ENCODE assay signal across 18 cellular contexts in the genomic region with DNA sequence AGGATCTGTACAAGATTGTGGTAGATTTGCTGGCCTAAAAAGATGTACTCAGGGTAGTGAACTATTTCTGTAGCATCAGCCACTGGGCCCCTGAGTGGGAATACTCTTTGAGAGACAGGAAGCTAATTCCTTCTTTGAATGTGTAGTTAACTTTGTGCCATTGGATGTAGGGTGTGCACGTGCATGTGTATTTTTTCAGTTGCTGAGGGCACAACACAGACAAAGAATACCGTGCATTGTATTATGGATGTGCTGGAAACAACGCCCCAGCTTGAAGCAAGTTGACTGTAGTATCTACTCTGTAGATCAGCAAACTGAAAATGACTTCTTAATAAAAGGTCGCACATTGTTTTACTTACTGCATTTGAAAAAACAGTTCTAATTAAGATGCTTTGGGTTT. TPM values are rescaled to one million over a fixed set of nuclear protein-coding genes. Genes with fewer than 3 reads are reported as not detected.
DNase-seq lines count a peak whose midpoint lies in the region; FAIRE-seq and TF ChIP-seq lines count a peak whose summit lies in the region.
"Had no signal": no experiment of that assay in that cellular context is flagged by ENCODE, and none has a peak within 500 bp of the region (broad histone marks: within the 10 kb centered on the region; RNA-seq: fewer than 3 reads in every experiment).

No MANE protein-coding gene starts in this region.

- no peaks in the 10 kb centered on the region for H3K9me3 Mint-ChIP-seq in MCF 10A (ENCODE audit: unreplicated experiment)
- no peaks in the 10 kb centered on the region for H3K9me3 Mint-ChIP-seq in activated CD4-positive, alpha-beta memory T cell treated with anti-CD3 and anti-CD28 coated beads, Interleukin-2, amount 10 ng/mL, durations not matched to agents 7 days and 5 days
- H3K9me3 Mint-ChIP-seq: stimulated activated naive CD8-positive, alpha-beta T cell treated with anti-CD3 and anti-CD28 coated beads, Interleukin-15, amount 100 ng/mL, for 72 hours had no signal

- FAIRE-seq in HTR-8/SVneo (lab: Jason Lieb, UNC): peak; percentile 23

- no peak for TF ChIP-seq EP300 in suprapubic skin (IDR thresholded peaks at IDR 0.05)

- no peak overlapping the region for H3K56ac ChIP-seq in mesendoderm (ENCODE audit: low read length)

- no peak overlapping the region for H3K4me2 ChIP-seq in mesendoderm (ENCODE audit: low read length)

- H3K4ac ChIP-seq in mesendoderm (ENCODE audit: low read depth, low read length): no peak overlapping the region

- H3K79me1 ChIP-seq in mesendoderm (ENCODE audit: low read length): peaks cover 11% of the 10 kb centered on the region

- no peak for TF ChIP-seq POLR2A in suprapubic skin (IDR thresholded peaks at IDR 0.05)
- TF ChIP-seq POLR2A in spleen (IDR thresholded peaks at IDR 0.05): no peak

- no peak overlapping the region for H4K5ac ChIP-seq in mesendoderm (ENCODE audit: low read length)

- peaks cover 35% of the 10 kb centered on the region for H3K36me3 Mint-ChIP-seq in MCF 10A (ENCODE audit: insufficient read depth, unreplicated experiment)
- H3K36me3 Mint-ChIP-seq in activated CD4-positive, alpha-beta memory T cell treated with anti-CD3 and anti-CD28 coated beads, Interleukin-2, amount 10 ng/mL, durations not matched to agents 7 days and 5 days (ENCODE audit: low read depth): no peaks in the 10 kb centered on the region

- TF ChIP-seq CTCF in MCF 10A (IDR thresholded peaks at IDR 0.05; ENCODE audit: unreplicated experiment) (no peak), suprapubic skin (IDR thresholded peaks at IDR 0.05) (no peak), spleen (IDR thresholded peaks at IDR 0.05 in 8 of 11, conservative IDR thresholded peaks at IDR 0.05 in 3 of 11) (no peak)

- H3K4me1 ChIP-seq in mesendoderm (ENCODE audit: control insufficient read depth, low read depth, low read length) (peaks cover 48% of the 10 kb centered on the region), suprapubic skin (peaks cover 83% of the 10 kb centered on the region), spleen (peaks cover 7 to 88% (median 55%) of the 10 kb centered on the region in 6 donors)

- peak overlapping the region; percentile 74 for H2BK15ac ChIP-seq in mesendoderm (replicated peaks; ENCODE audit: low read depth)

- no peak overlapping the region for H3K18ac ChIP-seq in mesendoderm (ENCODE audit: low read length)

- peaks cover 81% of the 10 kb centered on the region for H3K79me2 ChIP-seq in mesendoderm (ENCODE audit: control insufficient read depth, insufficient read depth, low read length)

- H3K4me3 Mint-ChIP-seq in MCF 10A (ENCODE audit: unreplicated experiment): peak overlapping the region; percentile 50
- no peak overlapping the region for H3K4me3 Mint-ChIP-seq in activated CD4-positive, alpha-beta memory T cell treated with anti-CD3 and anti-CD28 coated beads, Interleukin-2, amount 10 ng/mL, durations not matched to agents 7 days and 5 days
- H3K4me3 Mint-ChIP-seq: stimulated activated naive CD8-positive, alpha-beta T cell treated with anti-CD3 and anti-CD28 coated beads, Interleukin-15, amount 100 ng/mL, for 72 hours had no signal

- H3K27ac ChIP-seq in mesendoderm (ENCODE audit: low read depth, low read length): no peak overlapping the region
- H3K27ac ChIP-seq in suprapubic skin: peak overlapping the region; percentile 76
- peak overlapping the region in 1 of 8 donors; percentile 4 for H3K27ac ChIP-seq in spleen
- H3K27ac ChIP-seq: Peyer's patch had no signal

- no peak overlapping the region for H3K9ac ChIP-seq in mesendoderm (ENCODE audit: low read length)

- no peak overlapping the region for H2BK120ac ChIP-seq in mesendoderm (ENCODE audit: low read depth, low read length)

- H3K4me1 Mint-ChIP-seq in MCF 10A (ENCODE audit: insufficient read depth, unreplicated experiment): peaks cover 89% of the 10 kb centered on the region
- peaks cover 16% of the 10 kb centered on the region for H3K4me1 Mint-ChIP-seq in activated CD4-positive, alpha-beta memory T cell treated with anti-CD3 and anti-CD28 coated beads, Interleukin-2, amount 10 ng/mL, durations not matched to agents 7 days and 5 days

- WGBS in mesendoderm (ENCODE audit: extremely low coverage, insufficient coverage, low lambda C conversion rate): no CpG with 5 or more reads among the region's 4 CpGs
- WGBS in suprapubic skin: 59% methylated on average over 4 of the region's 4 CpGs
- WGBS in spleen, 5 donors: 55 to 86% (median 80%) methylated on average over 4 of the region's 4 CpGs

- CTCF ChIA-PET in MCF 10A (lab: Yijun Ruan, JAX): interaction anchor here (0.6 to 9.1 kb wide), 9 partner anchors 12 to 291 kb away, joined by 3 to 146 read pairs (median 4); a partner anchor contains a TSS
- CTCF ChIA-PET in activated CD4-positive, alpha-beta memory T cell treated with anti-CD3 and anti-CD28 coated beads, Interleukin-2, amount 10 ng/mL, durations not matched to agents 7 days and 5 days (lab: Charles Lee): interaction anchor here (1.2 kb wide), 1 partner anchor 17 kb away, joined by 3 read pairs; no protein-coding TSS in a partner anchor

- POLR2A ChIA-PET in MCF 10A (lab: Yijun Ruan, JAX): interaction anchor here (0.9 to 14.2 kb wide), 10 partner anchors 10 to 623 kb away, joined by 3 to 742 read pairs (median 20); a partner anchor contains a TSS
- POLR2A ChIA-PET in activated CD4-positive, alpha-beta memory T cell treated with anti-CD3 and anti-CD28 coated beads, Interleukin-2, amount 10 ng/mL, durations not matched to agents 7 days and 5 days (lab: Charles Lee): no interaction called here

- H3K27me3 Mint-ChIP-seq in MCF 10A (ENCODE audit: insufficient read depth, unreplicated experiment): no peaks in the 10 kb centered on the region
- H3K27me3 Mint-ChIP-seq in activated CD4-positive, alpha-beta memory T cell treated with anti-CD3 and anti-CD28 coated beads, Interleukin-2, amount 10 ng/mL, durations not matched to agents 7 days and 5 days: peaks cover 4% of the 10 kb centered on the region

- H3K4me3 ChIP-seq in mesendoderm (ENCODE audit: low read length) (no peak overlapping the region), suprapubic skin (no peak overlapping the region), spleen (no peak overlapping the region)
- H3K4me3 ChIP-seq: mucosa of descending colon, Peyer's patch had no signal

- H2BK5ac ChIP-seq in mesendoderm (ENCODE audit: low read length): no peak overlapping the region

- H4K8ac ChIP-seq in mesendoderm (ENCODE audit: low read depth, low read length): no peak overlapping the region

- intact Hi-C loops in MCF 10A (cut with micrococcal nuclease) (no loop called here), spleen (cut with DNase I; ENCODE audit: low total_unique reads) (no loop called here)

- no peaks in the 10 kb centered on the region for H3K9me3 ChIP-seq in suprapubic skin
- no peaks in the 10 kb centered on the region for H3K9me3 ChIP-seq in spleen
- H3K9me3 ChIP-seq: mucosa of descending colon, Peyer's patch had no signal

- no peak overlapping the region for H2AK5ac ChIP-seq in mesendoderm (ENCODE audit: low read length)

- H3K27ac Mint-ChIP-seq in MCF 10A (ENCODE audit: low read depth, unreplicated experiment): peak overlapping the region; percentile 87
- H3K27ac Mint-ChIP-seq in activated CD4-positive, alpha-beta memory T cell treated with anti-CD3 and anti-CD28 coated beads, Interleukin-2, amount 10 ng/mL, durations not matched to agents 7 days and 5 days: no peak overlapping the region
- H3K27ac Mint-ChIP-seq: stimulated activated naive CD8-positive, alpha-beta T cell treated with anti-CD3 and anti-CD28 coated beads, Interleukin-15, amount 100 ng/mL, for 72 hours had no signal

- no peak for DNase-seq in HTR-8/SVneo (ENCODE audit: insufficient read length, low spot score)
- DNase-seq in MCF 10A (ENCODE audit: unreplicated experiment): no peak
- DNase-seq in mesendoderm: no peak
- no peak for DNase-seq in suprapubic skin (ENCODE audit: low spot score in 2 of 2)
- no peak for DNase-seq in NCI-H2107 treated with DMSO at 0.1 percent for 48 hours (lab: John Stamatoyannopoulos, UW; ENCODE audit: unreplicated experiment)
- DNase-seq in activated CD4-positive, alpha-beta memory T cell treated with anti-CD3 and anti-CD28 coated beads, Interleukin-2, amount 10 ng/mL, durations not matched to agents 7 days and 5 days: no peak
- DNase-seq in spleen: no peak
- DNase-seq: activated CD4-positive, alpha-beta T cell treated with anti-CD3 and anti-CD28 coated beads for 4 hours; activated CD8-positive, alpha-beta memory T cell treated with anti-CD3 and anti-CD28 coated beads, Interleukin-2, amount 50 U/mL, for 4 hours; activated gamma-delta T cell; amniotic stem cell; COR-L47; kidney glomerular epithelial cell; mucosa of descending colon; NCI-H82; Peyer's patch; stimulated activated CD4-positive, alpha-beta T cell treated with anti-CD3 and anti-CD28 coated beads, Interleukin-2, amount 100 ng/mL, for 24 hours; stimulated activated naive CD8-positive, alpha-beta T cell treated with anti-CD3 and anti-CD28 coated beads, Interleukin-15, amount 100 ng/mL, for 72 hours had no signal

- BruUV-seq in MCF 10A (replicated peaks; lab: Mats Ljungman, UMichigan): no TSS peak

- H3K23ac ChIP-seq in mesendoderm (ENCODE audit: low read length): no peak overlapping the region

- H3K27me3 ChIP-seq in mesendoderm (ENCODE audit: insufficient read depth, low read length, poor library complexity): no peaks in the 10 kb centered on the region
- H3K27me3 ChIP-seq in suprapubic skin: no peaks in the 10 kb centered on the region
- no peaks in the 10 kb centered on the region for H3K27me3 ChIP-seq in spleen (replicated peaks in 1 of 7)
- H3K27me3 ChIP-seq: Peyer's patch had no signal

- H3K36me3 ChIP-seq in mesendoderm (ENCODE audit: control insufficient read depth, insufficient read depth, low read length) (no peaks in the 10 kb centered on the region), suprapubic skin (no peaks in the 10 kb centered on the region), spleen (no peaks in the 10 kb centered on the region)
- H3K36me3 ChIP-seq: Peyer's patch had no signal

RNA-seq across cellular contexts. Expression of a gene that starts 14.1 kb away (rescaled TPM):
- total RNA-seq in MCF 10A (2022) (119 and 185 TPM in 2 replicates), suprapubic skin (100 to 1,000 TPM in 2 of 4 donors, 10 to 100 TPM in 2; 72.6 to 162 (median 112) TPM), spleen (100 to 1,000 TPM in 6 of 7 donors, 10 to 100 TPM in 1; 91.5 to 213 (median 120) TPM)
- 14.5 TPM for polyA plus RNA-seq in mesendoderm (2013, experiment 1 of 2)
- 14.5 TPM for polyA plus RNA-seq in mesendoderm (2013, experiment 2 of 2)
- 1 to 10 TPM; 5.4 to 6.6 TPM for total RNA-seq in activated CD4-positive, alpha-beta memory T cell treated with anti-CD3 and anti-CD28 coated beads, Interleukin-2, amount 10 ng/mL, durations not matched to agents 7 days and 5 days
- 10 to 100 TPM in 1 of 3 donors, 1 to 10 TPM in 2; 7.1 to 14.1 (median 7.1) TPM for polyA plus RNA-seq in spleen

Comparison
In these comparisons a context has a peak if more than half of its experiments do, and no peak if none do; other contexts are left out.
1. RNA of a gene that starts 14.1 kb away (total RNA-seq): 119 to 185 TPM in MCF 10A, 72.6 to 162 TPM in suprapubic skin and 91.5 to 213 TPM in spleen; 5.4 to 6.6 TPM in activated CD4-positive, alpha-beta memory T cell treated with anti-CD3 and anti-CD28 coated beads, Interleukin-2, amount 10 ng/mL, durations not matched to agents 7 days and 5 days; every median in the first group is over 4 times any median in the second.